9 cellular contexts compared by ENCODE assay signal in the genomic region with DNA sequence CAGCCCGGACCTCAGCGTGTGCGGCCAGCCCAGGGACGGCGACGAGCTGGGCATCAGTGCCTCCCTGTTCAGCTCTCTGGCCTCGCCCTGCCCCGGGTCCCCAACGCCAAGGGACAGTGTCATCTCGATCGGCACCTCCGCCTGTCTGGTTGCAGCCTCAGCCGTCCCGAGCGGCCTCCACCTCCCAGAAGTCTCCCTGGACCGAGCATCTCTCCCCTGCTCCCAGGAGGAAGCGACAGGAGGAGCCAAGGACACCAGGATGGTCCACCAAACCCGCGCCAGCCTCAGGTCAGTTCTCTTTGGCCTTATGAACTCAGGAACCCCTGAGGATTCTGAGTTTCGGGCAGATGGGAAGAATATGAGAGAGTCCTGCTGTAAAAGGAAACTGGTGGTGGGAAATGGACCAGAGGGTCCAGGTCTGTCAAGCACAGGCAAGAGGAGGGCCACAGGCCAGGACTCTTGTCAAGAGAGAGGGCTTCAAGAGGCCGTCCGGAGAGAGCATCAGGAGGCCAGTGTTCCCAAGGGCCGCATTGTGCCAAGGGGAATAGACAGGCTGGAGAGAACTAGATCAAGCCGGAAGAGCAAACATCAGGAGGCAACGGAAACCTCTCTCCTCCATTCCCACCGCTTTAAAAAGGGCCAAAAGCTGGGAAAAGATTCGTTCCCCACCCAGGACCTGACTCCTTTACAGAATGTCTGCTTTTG. TPM values are rescaled to one million over a fixed set of nuclear protein-coding genes. Genes with fewer than 3 reads are reported as not detected.
DNase-seq lines count a peak whose midpoint lies in the region; ATAC-seq and TF ChIP-seq lines count a peak whose summit lies in the region.
"Had no signal": no experiment of that assay in that cellular context is flagged by ENCODE, and none has a peak within 500 bp of the region (broad histone marks: within the 10 kb centered on the region; RNA-seq: fewer than 3 reads in every experiment).

No MANE protein-coding gene starts in this region.

- TF ChIP-seq POLR2A in esophagus squamous epithelium (IDR thresholded peaks at IDR 0.05) (no peak), sigmoid colon (IDR thresholded peaks at IDR 0.05) (no peak)

- intact Hi-C loops in esophagus squamous epithelium (cut with DNase I) = no loop called here
- intact Hi-C loops in sigmoid colon (cut with DNase I) = loop anchor here (5.0 kb wide), 1 partner anchor 57 kb away; a partner anchor contains a TSS

- H3K36me3 ChIP-seq in esophagus squamous epithelium = peaks cover 0 to 11% (median 0%) of the 10 kb centered on the region in 3 donors
- H3K36me3 ChIP-seq in sigmoid colon = peaks cover 0 to 12% (median 0%) of the 10 kb centered on the region in 4 donors

- H3K4me3 ChIP-seq in GM12865 (ENCODE audit: low read depth, low read length) = peak overlapping the region; percentile 79
- H3K4me3 ChIP-seq in esophagus squamous epithelium = peak overlapping the region; percentile 66 to 97 (median 82)
- H3K4me3 ChIP-seq in sigmoid colon = peak overlapping the region; percentile 70 to 90 (median 76)

- DNase-seq in GM12865 (ENCODE audit: low read depth) = no peak
- DNase-seq in esophagus squamous epithelium (lab: John Stamatoyannopoulos, UW) = no peak
- DNase-seq in sigmoid colon = no peak
- DNase-seq in DMS114 treated with DMSO at 0.1 percent for 48 hours (lab: John Stamatoyannopoulos, UW; ENCODE audit: unreplicated experiment) = no peak
- DNase-seq in epidermal melanocyte (ENCODE audit: insufficient read length, low spot score) = no peak
- no peak for DNase-seq in RPMI8226
- DNase-seq: SIG-M5 had no signal

- no peak for ATAC-seq in HG02981 (IDR thresholded peaks at IDR 0.05; ENCODE audit: unreplicated experiment)

- no peaks in the 10 kb centered on the region for H3K27me3 ChIP-seq in esophagus squamous epithelium
- no peaks in the 10 kb centered on the region for H3K27me3 ChIP-seq in sigmoid colon

- H3K4me1 ChIP-seq in esophagus squamous epithelium (peaks cover 18 to 51% (median 47%) of the 10 kb centered on the region in 3 donors), sigmoid colon (peaks cover 0 to 37% (median 27%) of the 10 kb centered on the region in 4 donors)

- peak overlapping the region in 3 of 4 donors; percentile 86 to 94 (median 89) for H3K27ac ChIP-seq in esophagus squamous epithelium
- H3K27ac ChIP-seq in sigmoid colon = peak overlapping the region in 1 of 4 donors; percentile 88

- no peak for TF ChIP-seq EP300 in sigmoid colon (IDR thresholded peaks at IDR 0.05)

- TF ChIP-seq CTCF in GM12865 (IDR thresholded peaks at IDR 0.05; ENCODE audit: insufficient read depth, low read depth, low read length, missing control alignments) (no peak), esophagus squamous epithelium (IDR thresholded peaks at IDR 0.05) (no peak), sigmoid colon (IDR thresholded peaks at IDR 0.05) (no peak)

- 42 to 72% methylated on average over 8 to 11 of the region's 27 CpGs for WGBS in esophagus squamous epithelium, 2 donors
- WGBS in sigmoid colon, 2 donors = 19 to 21% methylated on average over 27 of the region's 27 CpGs

- H3K9me3 ChIP-seq in esophagus squamous epithelium (no peaks in the 10 kb centered on the region), sigmoid colon (no peaks in the 10 kb centered on the region)

TF ChIP-seq in PFSK-1, 5 proteins besides CTCF, POLR2A, EP300 and RAD21:
- TF ChIP-seq, protein P1, sequence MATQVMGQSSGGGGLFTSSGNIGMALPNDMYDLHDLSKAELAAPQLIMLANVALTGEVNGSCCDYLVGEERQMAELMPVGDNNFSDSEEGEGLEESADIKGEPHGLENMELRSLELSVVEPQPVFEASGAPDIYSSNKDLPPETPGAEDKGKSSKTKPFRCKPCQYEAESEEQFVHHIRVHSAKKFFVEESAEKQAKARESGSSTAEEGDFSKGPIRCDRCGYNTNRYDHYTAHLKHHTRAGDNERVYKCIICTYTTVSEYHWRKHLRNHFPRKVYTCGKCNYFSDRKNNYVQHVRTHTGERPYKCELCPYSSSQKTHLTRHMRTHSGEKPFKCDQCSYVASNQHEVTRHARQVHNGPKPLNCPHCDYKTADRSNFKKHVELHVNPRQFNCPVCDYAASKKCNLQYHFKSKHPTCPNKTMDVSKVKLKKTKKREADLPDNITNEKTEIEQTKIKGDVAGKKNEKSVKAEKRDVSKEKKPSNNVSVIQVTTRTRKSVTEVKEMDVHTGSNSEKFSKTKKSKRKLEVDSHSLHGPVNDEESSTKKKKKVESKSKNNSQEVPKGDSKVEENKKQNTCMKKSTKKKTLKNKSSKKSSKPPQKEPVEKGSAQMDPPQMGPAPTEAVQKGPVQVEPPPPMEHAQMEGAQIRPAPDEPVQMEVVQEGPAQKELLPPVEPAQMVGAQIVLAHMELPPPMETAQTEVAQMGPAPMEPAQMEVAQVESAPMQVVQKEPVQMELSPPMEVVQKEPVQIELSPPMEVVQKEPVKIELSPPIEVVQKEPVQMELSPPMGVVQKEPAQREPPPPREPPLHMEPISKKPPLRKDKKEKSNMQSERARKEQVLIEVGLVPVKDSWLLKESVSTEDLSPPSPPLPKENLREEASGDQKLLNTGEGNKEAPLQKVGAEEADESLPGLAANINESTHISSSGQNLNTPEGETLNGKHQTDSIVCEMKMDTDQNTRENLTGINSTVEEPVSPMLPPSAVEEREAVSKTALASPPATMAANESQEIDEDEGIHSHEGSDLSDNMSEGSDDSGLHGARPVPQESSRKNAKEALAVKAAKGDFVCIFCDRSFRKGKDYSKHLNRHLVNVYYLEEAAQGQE (IDR thresholded peaks at IDR 0.05; ENCODE audit: insufficient read depth in 1 of 2, low read depth in 2 of 2, low read length in 2 of 2) = no peak
- peak; percentile 18 for TF ChIP-seq FOXP2 (optimal IDR thresholded peaks at IDR 0.05; ENCODE audit: borderline replicate concordance, extremely low read depth, extremely low read length, insufficient read depth)
- TF ChIP-seq TAF1 (IDR thresholded peaks at IDR 0.05; ENCODE audit: borderline replicate concordance, insufficient read depth, low read length) = peak; percentile 60; the same call in 1 of the 2 replicates

RNA-seq across cellular contexts. Expression of a gene that starts 0.8 kb away (rescaled TPM):
- polyA plus RNA-seq in PFSK-1 (2012; ENCODE audit: insufficient read length, low read depth) = 10.0 TPM
- total RNA-seq in esophagus squamous epithelium (1 to 10 TPM; 1.4 to 5.4 (median 3.0) TPM), sigmoid colon (under 1 TPM; under 0.01 to 0.83 (median 0.29) TPM)
- 1 to 10 TPM in 1 of 3 donors, under 1 TPM in 1, not detected in 1; 0.69 to 3.5 TPM for polyA plus RNA-seq in sigmoid colon

RNA-seq across cellular contexts. Expression of a gene that starts 28.6 kb away (rescaled TPM):
- polyA plus RNA-seq in PFSK-1 (2012; ENCODE audit: insufficient read length, low read depth) = not detected
- total RNA-seq in esophagus squamous epithelium (1 to 10 TPM in 1 of 4 donors, under 1 TPM in 2, not detected in 1; 0.38 to 1.1 (median 0.97) TPM), sigmoid colon (under 1 TPM; 0.27 to 0.83 (median 0.43) TPM)
- polyA plus RNA-seq in sigmoid colon = 10 to 100 TPM in 1 of 3 donors, not detected in 2; 55.3 TPM

RNA-seq across cellular contexts. Expression of a gene that starts 55.9 kb away (rescaled TPM):
- 89.5 TPM for polyA plus RNA-seq in PFSK-1 (2012; ENCODE audit: insufficient read length, low read depth)
- 10 to 100 TPM; 14.5 to 26.3 (median 19.0) TPM for total RNA-seq in esophagus squamous epithelium
- 10 to 100 TPM in 3 of 4 donors, 1 to 10 TPM in 1; 4.4 to 21.7 (median 15.1) TPM for total RNA-seq in sigmoid colon
- polyA plus RNA-seq in sigmoid colon = 10 to 100 TPM; 68.5 to 90.5 (median 83.0) TPM

RNA-seq across cellular contexts. Expression of a gene that starts 56.1 kb away (rescaled TPM):
- 83.9 TPM for polyA plus RNA-seq in PFSK-1 (2012; ENCODE audit: insufficient read length, low read depth)
- total RNA-seq in esophagus squamous epithelium = 100 to 1,000 TPM; 185 to 371 (median 293) TPM
- 10 to 100 TPM; 58.1 to 92.0 (median 63.5) TPM for total RNA-seq in sigmoid colon
- 100 to 1,000 TPM; 144 to 363 (median 351) TPM for polyA plus RNA-seq in sigmoid colon
